ENCODE assay signal across 1 cellular context in the genomic region with DNA sequence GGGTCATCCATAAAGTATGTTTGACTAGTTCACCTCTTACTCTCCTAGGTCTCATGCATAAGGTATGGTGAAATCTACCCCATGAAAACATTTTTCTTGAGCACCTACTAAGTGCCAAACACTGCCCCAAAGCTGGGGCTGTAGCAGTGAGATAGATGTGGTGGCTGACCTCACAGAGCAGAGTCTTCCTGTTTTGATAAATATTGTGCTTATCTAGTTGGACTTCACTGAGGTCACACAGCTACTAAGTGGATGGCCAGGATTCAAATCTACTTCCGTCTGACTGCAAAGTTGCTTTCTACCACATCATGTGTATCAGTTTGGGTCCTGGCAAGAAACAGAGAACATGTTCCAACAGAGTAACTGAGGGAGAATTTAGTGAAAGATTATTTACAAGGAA.
TF ChIP-seq lines count a peak whose summit lies in the region.

No MANE protein-coding gene starts in this region.

TF ChIP-seq in HepG2, 621 proteins besides CTCF, POLR2A, EP300 and RAD21:
- no peak for TF ChIP-seq SOX6 (IDR thresholded peaks at IDR 0.05)
- no peak for TF ChIP-seq SOX6 (CRISPR knock-in tag; IDR thresholded peaks at IDR 0.05)
